Comparison of ENCODE assay signal across 15 cellular contexts in genomic region chr1:57118948-57119637, GRCh38.
"Had no signal": no experiment of that assay in that cellular context is flagged by ENCODE, and none has a peak within 500 bp of the region (broad histone marks: within the 10 kb centered on the region; RNA-seq: fewer than 3 reads in every experiment).

No MANE protein-coding gene starts in this region.

- H3K4me3 ChIP-seq: heart left ventricle, spleen, testis, transverse colon had no signal

- H3K36me3 ChIP-seq: heart left ventricle, spleen, transverse colon had no signal

- H3K27me3 ChIP-seq: heart left ventricle, spleen, testis had no signal

- ATAC-seq: heart left ventricle; left colon; naive thymus-derived CD8-positive, alpha-beta T cell; sciatic nerve; stimulated activated memory B cell treated with anti-CD40 and anti-IgM and Interleukin-4, amounts not matched to agents 10 μg/mL and 1 μg/mL and 100 μg/mL, for 72 hours had no signal

- H3K9me3 ChIP-seq: heart left ventricle, spleen, testis, transverse colon had no signal

- H3K27ac ChIP-seq: heart left ventricle, spleen, testis, transverse colon had no signal

- DNase-seq: dermis blood vessel endothelial cell; heart left ventricle; hippocampal formation; left colon; mammary epithelial cell; naive thymus-derived CD8-positive, alpha-beta T cell; posterior cingulate gyrus; spleen; stimulated activated CD4-positive, alpha-beta T cell treated with anti-CD3 and anti-CD28 coated beads, Interleukin-15, amount 100 ng/mL, for 24 hours; stimulated activated CD4-positive, alpha-beta T cell treated with anti-CD3 and anti-CD28 coated beads, Interleukin-1b, Interleukin-23, amount 100 ng/mL, for 48 hours; stimulated activated CD4-positive, alpha-beta T cell treated with anti-CD3 and anti-CD28 coated beads, Interleukin-4, amount 100 ng/mL, for 24 hours; testis; transverse colon had no signal

- H3K4me1 ChIP-seq: spleen, testis, transverse colon had no signal
